6 cellular contexts compared by ENCODE assay signal in genomic region chr6:30924040-30924627, GRCh38. TPM values are rescaled to one million over a fixed set of nuclear protein-coding genes. Genes with fewer than 3 reads are reported as not detected.
"Had no signal": no experiment of that assay in that cellular context is flagged by ENCODE, and none has a peak within 500 bp of the region (broad histone marks: within the 10 kb centered on the region; RNA-seq: fewer than 3 reads in every experiment).

No MANE protein-coding gene starts in this region.

RNA-seq across cellular contexts. Expression of gene SFTA2, which starts 7.8 kb away (rescaled TPM):
- total RNA-seq: LHCN-M2, NCI-H460, Peyer's patch, SJSA1 had no signal

RNA-seq across cellular contexts. Expression of gene MUCL3, which starts 16.6 kb away (rescaled TPM):
- total RNA-seq: LHCN-M2, PC-9, RPMI7951, SJSA1 had no signal
